In genomic region chr18:62737474-62737873, GRCh38 we compare ENCODE assay signal across 9 cellular contexts.
"Had no signal": no experiment of that assay in that cellular context is flagged by ENCODE, and none has a peak within 500 bp of the region (broad histone marks: within the 10 kb centered on the region; RNA-seq: fewer than 3 reads in every experiment).

No MANE protein-coding gene starts in this region.

- H3K27ac Mint-ChIP-seq: effector memory CD8-positive, alpha-beta T cell; naive thymus-derived CD4-positive, alpha-beta T cell had no signal

- DNase-seq: effector memory CD8-positive, alpha-beta T cell; foreskin keratinocyte; kidney glomerular epithelial cell; naive thymus-derived CD4-positive, alpha-beta T cell; posterior cingulate gyrus; right cardiac atrium; small intestine; stimulated activated CD4-positive, alpha-beta T cell treated with anti-CD3 and anti-CD28 coated beads, Interleukin-2, amount 100 ng/mL, for 48 hours; stimulated activated naive CD4-positive, alpha-beta T cell treated with Interleukin-2 at 50 U/mL for 16 hours had no signal

- H3K27me3 ChIP-seq: foreskin keratinocyte had no signal

- H3K4me3 Mint-ChIP-seq: effector memory CD8-positive, alpha-beta T cell; naive thymus-derived CD4-positive, alpha-beta T cell had no signal

- H3K27ac ChIP-seq: foreskin keratinocyte had no signal

- H3K27me3 Mint-ChIP-seq: effector memory CD8-positive, alpha-beta T cell had no signal

- H3K9me3 Mint-ChIP-seq: effector memory CD8-positive, alpha-beta T cell had no signal
